ENCODE assay signal across 16 cellular contexts in the genomic region with DNA sequence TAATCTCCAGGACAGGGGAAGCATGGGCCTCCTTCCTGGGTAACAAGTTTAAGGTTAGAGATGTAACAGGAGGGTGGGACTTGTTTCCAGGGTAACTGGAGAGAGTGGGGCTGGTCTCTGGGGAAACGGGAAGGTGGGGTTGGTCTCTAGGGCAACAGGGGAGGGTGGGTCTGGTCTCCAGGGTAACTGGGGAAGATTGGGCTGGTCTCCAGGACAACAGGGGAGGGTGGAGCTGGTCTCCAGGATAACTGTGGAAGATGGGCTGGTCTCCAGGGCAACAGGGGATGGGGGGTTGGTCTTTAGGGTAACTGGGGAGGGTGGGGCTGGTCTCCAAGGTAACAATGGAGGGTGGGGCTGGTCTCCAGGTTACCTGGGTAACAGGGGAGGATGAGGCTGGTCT. TPM values are rescaled to one million over a fixed set of nuclear protein-coding genes. Genes with fewer than 3 reads are reported as not detected.
DNase-seq lines count a peak whose midpoint lies in the region; ATAC-seq and TF ChIP-seq lines count a peak whose summit lies in the region.
"Had no signal": no experiment of that assay in that cellular context is flagged by ENCODE, and none has a peak within 500 bp of the region (broad histone marks: within the 10 kb centered on the region; RNA-seq: fewer than 3 reads in every experiment).

No MANE protein-coding gene starts in this region.

- H2AFZ ChIP-seq in GM23338 (no peak overlapping the region), neural progenitor cell (replicated peaks) (no peak overlapping the region)

- TF ChIP-seq CTCF in GM23338 (conservative IDR thresholded peaks at IDR 0.05; ENCODE audit: low read depth in 2 of 2) (no peak), neural progenitor cell (IDR thresholded peaks at IDR 0.05) (no peak)

- no peak overlapping the region for H3K27ac Mint-ChIP-seq in GM23338
- H3K27ac Mint-ChIP-seq in activated T-helper 17 cell treated with anti-CD3 and anti-CD28 coated beads, Interleukin-2, amount 50 U/mL, for 72 hours = peak overlapping the region; percentile 20
- H3K27ac Mint-ChIP-seq in neural progenitor cell = peak overlapping the region; percentile 43
- H3K27ac Mint-ChIP-seq: activated CD8-positive, alpha-beta T cell treated with anti-CD3 and anti-CD28 coated beads, Interleukin-2, amount 10 ng/mL, durations not matched to agents 7 days and 5 days; activated naive CD8-positive, alpha-beta T cell treated with anti-CD3 and anti-CD28 coated beads, Interleukin-2, amount 10 ng/mL, durations not matched to agents 7 days and 5 days; mesothelial cell of epicardium had no signal

- H3K4me1 Mint-ChIP-seq in GM23338 (no peaks in the 10 kb centered on the region; the same call in 2 of the 3 replicates), neural progenitor cell (peaks cover 33% of the 10 kb centered on the region)
- H3K4me1 Mint-ChIP-seq in activated T-helper 17 cell treated with anti-CD3 and anti-CD28 coated beads, Interleukin-2, amount 50 U/mL, for 72 hours = peaks cover 11% of the 10 kb centered on the region
- H3K4me1 Mint-ChIP-seq: activated naive CD8-positive, alpha-beta T cell treated with anti-CD3 and anti-CD28 coated beads, Interleukin-2, amount 10 ng/mL, durations not matched to agents 7 days and 5 days; mesothelial cell of epicardium had no signal

- H3K27me3 ChIP-seq in GM23338 (ENCODE audit: insufficient read depth) = peaks cover 5% of the 10 kb centered on the region; the same call in 1 of the 2 replicates
- H3K27me3 ChIP-seq in neural progenitor cell = peaks cover 23% of the 10 kb centered on the region
- H3K27me3 ChIP-seq: Peyer's patch, sigmoid colon had no signal

- H3K9ac ChIP-seq in neural progenitor cell = no peak overlapping the region

- peak; percentile 73 for ATAC-seq in GM23338
- no peak for ATAC-seq in activated T-helper 17 cell treated with anti-CD3 and anti-CD28 coated beads, Interleukin-2, amount 50 U/mL, for 72 hours (replicated peaks)
- ATAC-seq: activated CD8-positive, alpha-beta T cell treated with anti-CD3 and anti-CD28 coated beads, Interleukin-2, amount 10 ng/mL, durations not matched to agents 7 days and 5 days had no signal

- H3K4me2 ChIP-seq in GM23338 (no peak overlapping the region), neural progenitor cell (no peak overlapping the region)

- H3K9me2 ChIP-seq in GM23338 (ENCODE audit: insufficient read depth) = no peaks in the 10 kb centered on the region

- no peaks in the 10 kb centered on the region for H3F3A ChIP-seq in GM23338 (replicated peaks; ENCODE audit: low read depth)
- H3F3A ChIP-seq in neural progenitor cell (ENCODE audit: low read depth) = peaks cover 6% of the 10 kb centered on the region

- DNase-seq in GM23338 (ENCODE audit: low spot score) (peak; percentile 63), NCI-H1436 treated with DMSO at 0.1 percent for 48 hours (lab: John Stamatoyannopoulos, UW) (peak; percentile 4), neural progenitor cell (ENCODE audit: low spot score) (peak; percentile 26), HK-2 (ENCODE audit: unreplicated experiment) (no peak), NCI-H1048 (lab: John Stamatoyannopoulos, UW) (no peak)
- DNase-seq in stimulated activated CD4-positive, alpha-beta T cell treated with anti-CD3 and anti-CD28 coated beads, Interleukin-15, amount 100 ng/mL, for 24 hours = no peak
- DNase-seq: activated CD8-positive, alpha-beta T cell treated with anti-CD3 and anti-CD28 coated beads, Interleukin-2, amount 10 ng/mL, durations not matched to agents 7 days and 5 days; activated naive CD8-positive, alpha-beta T cell treated with anti-CD3 and anti-CD28 coated beads, Interleukin-2, amount 10 ng/mL, durations not matched to agents 7 days and 5 days; AML-193; sigmoid colon had no signal

- H3K27ac ChIP-seq in GM23338 (ENCODE audit: low read depth) = no peak overlapping the region
- no peak overlapping the region for H3K27ac ChIP-seq in neural progenitor cell
- H3K27ac ChIP-seq: cardiac muscle cell, neutrophil, Peyer's patch, sigmoid colon had no signal

- H3K79me2 ChIP-seq in GM23338 (replicated peaks; ENCODE audit: insufficient read depth) (no peaks in the 10 kb centered on the region), neural progenitor cell (ENCODE audit: low read depth) (no peaks in the 10 kb centered on the region)

- H4K20me1 ChIP-seq in GM23338 (replicated peaks; ENCODE audit: insufficient read depth) (no peaks in the 10 kb centered on the region), neural progenitor cell (ENCODE audit: low read depth) (no peaks in the 10 kb centered on the region)

- H3K36me3 Mint-ChIP-seq in GM23338 (ENCODE audit: low read depth) = no peaks in the 10 kb centered on the region; the same call in 2 of the 3 replicates
- no peaks in the 10 kb centered on the region for H3K36me3 Mint-ChIP-seq in activated T-helper 17 cell treated with anti-CD3 and anti-CD28 coated beads, Interleukin-2, amount 50 U/mL, for 72 hours (ENCODE audit: low read depth)
- no peaks in the 10 kb centered on the region for H3K36me3 Mint-ChIP-seq in neural progenitor cell
- H3K36me3 Mint-ChIP-seq: activated naive CD8-positive, alpha-beta T cell treated with anti-CD3 and anti-CD28 coated beads, Interleukin-2, amount 10 ng/mL, durations not matched to agents 7 days and 5 days; mesothelial cell of epicardium had no signal

- H3K27me3 Mint-ChIP-seq in GM23338 (ENCODE audit: insufficient read depth, low read depth, poor library complexity) = peaks cover 19% of the 10 kb centered on the region
- peaks cover 21% of the 10 kb centered on the region for H3K27me3 Mint-ChIP-seq in activated T-helper 17 cell treated with anti-CD3 and anti-CD28 coated beads, Interleukin-2, amount 50 U/mL, for 72 hours
- peaks cover 17% of the 10 kb centered on the region for H3K27me3 Mint-ChIP-seq in neural progenitor cell (ENCODE audit: insufficient read depth, low read depth)
- H3K27me3 Mint-ChIP-seq: activated naive CD8-positive, alpha-beta T cell treated with anti-CD3 and anti-CD28 coated beads, Interleukin-2, amount 10 ng/mL, durations not matched to agents 7 days and 5 days had no signal

- H3K4me3 ChIP-seq in GM23338 (no peak overlapping the region), neural progenitor cell (no peak overlapping the region)
- H3K4me3 ChIP-seq: cardiac muscle cell, HAP-1, Peyer's patch, sigmoid colon had no signal

- no peak overlapping the region for H3K4me3 Mint-ChIP-seq in GM23338
- H3K4me3 Mint-ChIP-seq in activated T-helper 17 cell treated with anti-CD3 and anti-CD28 coated beads, Interleukin-2, amount 50 U/mL, for 72 hours = no peak overlapping the region
- H3K4me3 Mint-ChIP-seq in neural progenitor cell = peak overlapping the region; percentile 71
- H3K4me3 Mint-ChIP-seq: activated CD8-positive, alpha-beta T cell treated with anti-CD3 and anti-CD28 coated beads, Interleukin-2, amount 10 ng/mL, durations not matched to agents 7 days and 5 days; activated naive CD8-positive, alpha-beta T cell treated with anti-CD3 and anti-CD28 coated beads, Interleukin-2, amount 10 ng/mL, durations not matched to agents 7 days and 5 days; mesothelial cell of epicardium had no signal

- H3K4me1 ChIP-seq in GM23338 (ENCODE audit: insufficient read depth) = no peaks in the 10 kb centered on the region
- no peaks in the 10 kb centered on the region for H3K4me1 ChIP-seq in neural progenitor cell
- H3K4me1 ChIP-seq: HAP-1, Peyer's patch, sigmoid colon had no signal

- H3K36me3 ChIP-seq in GM23338 (ENCODE audit: insufficient read depth) = no peaks in the 10 kb centered on the region
- H3K36me3 ChIP-seq in neural progenitor cell = no peaks in the 10 kb centered on the region
- H3K36me3 ChIP-seq: cardiac muscle cell, HAP-1, neutrophil, Peyer's patch, sigmoid colon had no signal

- no peaks in the 10 kb centered on the region for H3K9me3 Mint-ChIP-seq in GM23338
- no peaks in the 10 kb centered on the region for H3K9me3 Mint-ChIP-seq in activated T-helper 17 cell treated with anti-CD3 and anti-CD28 coated beads, Interleukin-2, amount 50 U/mL, for 72 hours
- peaks cover 5% of the 10 kb centered on the region for H3K9me3 Mint-ChIP-seq in neural progenitor cell
- H3K9me3 Mint-ChIP-seq: activated naive CD8-positive, alpha-beta T cell treated with anti-CD3 and anti-CD28 coated beads, Interleukin-2, amount 10 ng/mL, durations not matched to agents 7 days and 5 days; mesothelial cell of epicardium had no signal

- no peaks in the 10 kb centered on the region for H3K9me3 ChIP-seq in neural progenitor cell (ENCODE audit: low read depth)
- H3K9me3 ChIP-seq: HAP-1, neutrophil, Peyer's patch, sigmoid colon had no signal

TF ChIP-seq in GM23338, 12 proteins besides CTCF, POLR2A, EP300 and RAD21:
- TF ChIP-seq JUNB (IDR thresholded peaks at IDR 0.05; ENCODE audit: unreplicated experiment) (no peak), NANOG (IDR thresholded peaks at IDR 0.05; ENCODE audit: borderline replicate concordance) (no peak), STAT1 (IDR thresholded peaks at IDR 0.05; ENCODE audit: unreplicated experiment) (no peak)

RNA-seq across cellular contexts. Expression of gene SPTBN4, which starts 36.5 kb away (rescaled TPM):
- 2.3 and 4.5 TPM in 2 replicates for total RNA-seq in GM23338 (2014; rRNA removed; shearing (Covaris generic))
- 1.6 and 2.2 TPM in 2 replicates for polyA plus RNA-seq in GM23338 (2016; fragmentation: Nextera tagmentation; extraction: Ambion mirVana)
- 10 to 100 TPM in 1 of 2 donors, 1 to 10 TPM in 1; 1.4 to 16.4 TPM for total RNA-seq in activated T-helper 17 cell treated with anti-CD3 and anti-CD28 coated beads, Interleukin-2, amount 50 U/mL, for 72 hours
- 2.5 and 8.4 TPM in 2 replicates for total RNA-seq in neural progenitor cell (ENCODE audit: low replicate concordance)

RNA-seq across cellular contexts. Expression of gene BLVRB, which starts 37.8 kb away (rescaled TPM):
- 51.7 and 53.7 TPM in 2 replicates for total RNA-seq in GM23338 (2014; rRNA removed; shearing (Covaris generic))
- polyA plus RNA-seq in GM23338 (2016; fragmentation: Nextera tagmentation; extraction: Ambion mirVana) = 43.7 and 45.6 TPM in 2 replicates
- total RNA-seq in activated T-helper 17 cell treated with anti-CD3 and anti-CD28 coated beads, Interleukin-2, amount 50 U/mL, for 72 hours = 10 to 100 TPM; 27.1 to 55.5 TPM
- total RNA-seq in neural progenitor cell (ENCODE audit: low replicate concordance) = 11.3 and 24.4 TPM in 2 replicates

RNA-seq across cellular contexts. Expression of gene SERTAD3, which starts 59.2 kb away (rescaled TPM):
- total RNA-seq in GM23338 (2014; rRNA removed; shearing (Covaris generic)) = 15.4 and 21.3 TPM in 2 replicates
- 24.1 and 27.9 TPM in 2 replicates for polyA plus RNA-seq in GM23338 (2016; fragmentation: Nextera tagmentation; extraction: Ambion mirVana)
- 10 to 100 TPM; 14.3 to 23.9 TPM for total RNA-seq in activated T-helper 17 cell treated with anti-CD3 and anti-CD28 coated beads, Interleukin-2, amount 50 U/mL, for 72 hours
- total RNA-seq in neural progenitor cell (ENCODE audit: low replicate concordance) = 15.3 and 27.4 TPM in 2 replicates

Comparison
In these comparisons a context has a peak if more than half of its experiments do, and no peak if none do; other contexts are left out.
1. DNase-seq: peak in GM23338 (single experiment), NCI-H1436 treated with DMSO at 0.1 percent for 48 hours (single experiment) and neural progenitor cell (single experiment); none in HK-2 (single experiment), stimulated activated CD4-positive, alpha-beta T cell treated with anti-CD3 and anti-CD28 coated beads, Interleukin-15, amount 100 ng/mL, for 24 hours (single experiment) and NCI-H1048 (single experiment).